ENCODE assay signal across 23 cellular contexts in the genomic region with DNA sequence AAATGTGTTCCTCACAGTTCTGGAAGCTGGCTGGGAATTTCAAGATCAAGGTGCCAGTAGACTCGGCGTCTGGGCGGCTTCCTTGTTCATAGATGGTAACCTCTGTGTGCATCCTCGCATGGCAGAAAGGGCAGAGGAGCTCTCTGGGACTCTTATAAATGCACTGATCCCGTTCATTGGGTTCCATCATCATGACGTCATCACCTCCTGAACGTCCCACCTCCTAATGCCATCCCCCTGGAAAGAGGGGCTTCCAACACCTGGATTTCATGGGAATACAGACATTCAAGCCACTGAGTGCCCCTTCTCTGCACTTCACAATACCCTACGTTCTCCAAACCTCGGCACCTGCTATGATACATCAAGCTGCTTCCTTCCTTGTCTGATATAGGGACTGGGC. TPM values are rescaled to one million over a fixed set of nuclear protein-coding genes. Genes with fewer than 3 reads are reported as not detected.
DNase-seq lines count a peak whose midpoint lies in the region; ATAC-seq, FAIRE-seq and TF ChIP-seq lines count a peak whose summit lies in the region.
"Had no signal": no experiment of that assay in that cellular context is flagged by ENCODE, and none has a peak within 500 bp of the region (broad histone marks: within the 10 kb centered on the region; RNA-seq: fewer than 3 reads in every experiment).

No MANE protein-coding gene starts in this region.

- H3K4me1 ChIP-seq in HepG2 (ENCODE audit: insufficient read depth, low read length) (peaks cover 58% of the 10 kb centered on the region), right lobe of liver (no peaks in the 10 kb centered on the region), astrocyte (ENCODE audit: insufficient read depth, low read length) (peaks cover 26% of the 10 kb centered on the region), mesenchymal stem cell (ENCODE audit: control insufficient read depth, insufficient read depth, low read depth, low read length) (peaks cover 26% of the 10 kb centered on the region), vagina (peaks cover 46% of the 10 kb centered on the region), sigmoid colon (no peaks in the 10 kb centered on the region)

- no peaks in the 10 kb centered on the region for H3K27me3 ChIP-seq in HepG2 (ENCODE audit: control insufficient read depth in 1 of 2, insufficient read depth in 2 of 2, low read length in 2 of 2)
- no peaks in the 10 kb centered on the region for H3K27me3 ChIP-seq in right lobe of liver
- H3K27me3 ChIP-seq in astrocyte (ENCODE audit: insufficient read depth, low read length): no peaks in the 10 kb centered on the region
- no peaks in the 10 kb centered on the region for H3K27me3 ChIP-seq in mesenchymal stem cell (ENCODE audit: control insufficient read depth in 1 of 2, insufficient read depth in 1 of 2, low read length in 2 of 2)
- H3K27me3 ChIP-seq in vagina: no peaks in the 10 kb centered on the region
- no peaks in the 10 kb centered on the region for H3K27me3 ChIP-seq in sigmoid colon

- H4K91ac ChIP-seq in mesenchymal stem cell (ENCODE audit: low read length): no peak overlapping the region

- H3K4me3 ChIP-seq in HepG2 (replicated peaks in 1 of 3; ENCODE audit: insufficient read depth in 1 of 3, low read depth in 2 of 3, low read length in 3 of 3): no peak overlapping the region
- no peak overlapping the region for H3K4me3 ChIP-seq in right lobe of liver
- H3K4me3 ChIP-seq in astrocyte (ENCODE audit: insufficient read depth, low read depth, low read length): no peak overlapping the region
- no peak overlapping the region for H3K4me3 ChIP-seq in mesenchymal stem cell (ENCODE audit: insufficient read depth in 1 of 2, low read depth in 1 of 2, low read length in 2 of 2)
- no peak overlapping the region for H3K4me3 ChIP-seq in vagina
- no peak overlapping the region for H3K4me3 ChIP-seq in sigmoid colon

- CTCF ChIA-PET in HepG2 (lab: Yijun Ruan, JAX; ENCODE audit: low intra/inter-chr PET ratio, low total read pairs): no interaction called here

- H3K27ac ChIP-seq in HepG2 (ENCODE audit: extremely low read length, insufficient read depth, low read length) (peak overlapping the region; percentile 83), right lobe of liver (no peak overlapping the region), astrocyte (ENCODE audit: low read depth, low read length) (no peak overlapping the region), mesenchymal stem cell (ENCODE audit: low read length, poor library complexity, severe bottlenecking) (peak overlapping the region; percentile 99), vagina (peak overlapping the region; percentile 78), sigmoid colon (no peak overlapping the region)
- H3K27ac ChIP-seq: C4-2B, HL-60 had no signal

- peaks cover 49% of the 10 kb centered on the region for H3K4me1 Mint-ChIP-seq in astrocyte (ENCODE audit: low read depth, unreplicated experiment)
- H3K4me1 Mint-ChIP-seq in effector memory CD8-positive, alpha-beta T cell (ENCODE audit: low read depth in 2 of 2): no peaks in the 10 kb centered on the region
- H3K4me1 Mint-ChIP-seq: IgD-negative memory B cell had no signal

- in situ Hi-C loops in HepG2 (cut with HindIII; ENCODE audit: extremely low pct_ligation_motif_present, low pct_unique_long_range_greater_than_20kb): no loop called here

- H3K23ac ChIP-seq in mesenchymal stem cell (ENCODE audit: low read length in 2 of 2): no peak overlapping the region

- WGBS in HepG2 (ENCODE audit: low lambda C conversion rate): 94% methylated on average over 9 of the region's 9 CpGs
- 73% methylated on average over 7 of the region's 9 CpGs for WGBS in right lobe of liver (ENCODE audit: insufficient coverage, low coverage, low lambda C conversion rate, missing lambda C conversion rate)
- 84% methylated on average over 9 of the region's 9 CpGs for WGBS in mesenchymal stem cell
- WGBS in sigmoid colon, 2 donors: 87 to 91% methylated on average over 9 of the region's 9 CpGs

- no peak for FAIRE-seq in HepG2 (lab: Jason Lieb, UNC)
- FAIRE-seq in astrocyte (lab: Jason Lieb, UNC): no peak
- FAIRE-seq: A204.1, G401.6, H54 had no signal

- no peaks in the 10 kb centered on the region for H3K36me3 Mint-ChIP-seq in astrocyte (ENCODE audit: low read depth, unreplicated experiment)
- no peaks in the 10 kb centered on the region for H3K36me3 Mint-ChIP-seq in effector memory CD8-positive, alpha-beta T cell (ENCODE audit: insufficient read depth)
- H3K36me3 Mint-ChIP-seq: IgD-negative memory B cell had no signal

- H3K79me1 ChIP-seq in mesenchymal stem cell (replicated peaks; ENCODE audit: low read length, poor library complexity, severe bottlenecking): no peaks in the 10 kb centered on the region

- no peak for DNase-seq in HepG2 (ENCODE audit: low spot score)
- DNase-seq in right lobe of liver: no peak
- no peak for DNase-seq in astrocyte (ENCODE audit: low read depth)
- no peak for DNase-seq in mesenchymal stem cell
- DNase-seq in vagina (ENCODE audit: extremely low spot score in 2 of 2): no peak
- no peak for DNase-seq in CD1c-positive myeloid dendritic cell (ENCODE audit: extremely low spot score)
- DNase-seq in effector memory CD8-positive, alpha-beta T cell: no peak
- DNase-seq in sigmoid colon: no peak
- DNase-seq: MM.1S, NCI-H1092, NCI-H146, NCI-H2081, NCI-H2171 treated with DMSO at 0.1 percent for 48 hours, NCI-H446 treated with DMSO at 0.1 percent for 48 hours, SHP77 treated with DMSO at 0.1 percent for 48 hours, SK-N-SH had no signal

- H3K9me3 Mint-ChIP-seq in astrocyte (ENCODE audit: unreplicated experiment): peaks cover 8% of the 10 kb centered on the region
- no peaks in the 10 kb centered on the region for H3K9me3 Mint-ChIP-seq in effector memory CD8-positive, alpha-beta T cell

- H3K14ac ChIP-seq in mesenchymal stem cell (ENCODE audit: low read length in 2 of 2): no peak overlapping the region

- POLR2A ChIA-PET in HepG2 (lab: Yijun Ruan, JAX): no interaction called here

- no peak overlapping the region for H2BK15ac ChIP-seq in mesenchymal stem cell (ENCODE audit: low read depth, poor library complexity, severe bottlenecking)

- H3K27ac Mint-ChIP-seq in astrocyte (ENCODE audit: unreplicated experiment): peak overlapping the region; percentile 42
- H3K27ac Mint-ChIP-seq in effector memory CD8-positive, alpha-beta T cell: no peak overlapping the region
- H3K27ac Mint-ChIP-seq: IgD-negative memory B cell had no signal

- H3K27me3 Mint-ChIP-seq in astrocyte (ENCODE audit: low read depth, unreplicated experiment): peaks cover 1% of the 10 kb centered on the region
- H3K27me3 Mint-ChIP-seq in effector memory CD8-positive, alpha-beta T cell: peaks cover 42 to 73% of the 10 kb centered on the region in 2 donors

- TF ChIP-seq RAD21 in HepG2 (CRISPR knock-in tag; IDR thresholded peaks at IDR 0.05): no peak

- peak overlapping the region; percentile 38 for H2BK5ac ChIP-seq in mesenchymal stem cell (ENCODE audit: low read depth, low read length, poor library complexity, severe bottlenecking)

- H3K18ac ChIP-seq in mesenchymal stem cell (ENCODE audit: low read depth in 1 of 2, low read length in 2 of 2): no peak overlapping the region

- ATAC-seq in HepG2 (no peak), right lobe of liver (no peak)
- no peak for ATAC-seq in effector memory CD8-positive, alpha-beta T cell (replicated peaks)
- ATAC-seq: Panc1 had no signal

- no peak overlapping the region for H2BK120ac ChIP-seq in mesenchymal stem cell (ENCODE audit: low read depth, low read length)

- H3K9me3 ChIP-seq in HepG2 (ENCODE audit: low read length) (no peaks in the 10 kb centered on the region), right lobe of liver (peaks cover 0 to 4% (median 0%) of the 10 kb centered on the region in 4 donors), astrocyte (ENCODE audit: insufficient read depth, low read depth, low read length) (no peaks in the 10 kb centered on the region), mesenchymal stem cell (ENCODE audit: control insufficient read depth, low read length) (peaks cover 19% of the 10 kb centered on the region), vagina (no peaks in the 10 kb centered on the region), sigmoid colon (no peaks in the 10 kb centered on the region)

- H2AFZ ChIP-seq in HepG2 (ENCODE audit: low read length) (no peak overlapping the region), astrocyte (ENCODE audit: low read depth, low read length) (no peak overlapping the region), mesenchymal stem cell (ENCODE audit: low read depth, low read length) (no peak overlapping the region)

- H3K79me2 ChIP-seq in HepG2 (ENCODE audit: insufficient read depth, low read length): no peaks in the 10 kb centered on the region
- no peaks in the 10 kb centered on the region for H3K79me2 ChIP-seq in astrocyte (ENCODE audit: insufficient read depth, low read length)

- H3K36me3 ChIP-seq in HepG2 (replicated peaks in 1 of 2; ENCODE audit: control insufficient read depth in 1 of 2, insufficient read depth in 2 of 2, low read length in 2 of 2) (no peaks in the 10 kb centered on the region), right lobe of liver (no peaks in the 10 kb centered on the region), astrocyte (ENCODE audit: insufficient read depth, low read length) (no peaks in the 10 kb centered on the region), mesenchymal stem cell (ENCODE audit: control insufficient read depth in 1 of 2, insufficient read depth in 2 of 2, low read depth in 1 of 2, low read length in 2 of 2) (no peaks in the 10 kb centered on the region), vagina (no peaks in the 10 kb centered on the region), sigmoid colon (no peaks in the 10 kb centered on the region)

- peak overlapping the region; percentile 92 for H2AK5ac ChIP-seq in mesenchymal stem cell (ENCODE audit: low read length, severe bottlenecking)

- H3K9ac ChIP-seq in HepG2 (ENCODE audit: insufficient read depth, low read depth, low read length) (no peak overlapping the region), astrocyte (ENCODE audit: low read length) (no peak overlapping the region), mesenchymal stem cell (ENCODE audit: low read length) (peak overlapping the region; percentile 86)

- no peak for TF ChIP-seq CTCF in HepG2 (CRISPR knock-in tag; IDR thresholded peaks at IDR 0.05)
- no peak for TF ChIP-seq CTCF in right lobe of liver (IDR thresholded peaks at IDR 0.05)
- no peak for TF ChIP-seq CTCF in astrocyte (IDR thresholded peaks at IDR 0.05; ENCODE audit: insufficient read depth, low read depth, low read length)
- no peak for TF ChIP-seq CTCF in vagina (IDR thresholded peaks at IDR 0.05)
- no peak for TF ChIP-seq CTCF in sigmoid colon (IDR thresholded peaks at IDR 0.05)

- no peak overlapping the region for H4K8ac ChIP-seq in mesenchymal stem cell (ENCODE audit: low read length)

- TF ChIP-seq POLR2A in HepG2 (IDR thresholded peaks at IDR 0.05; ENCODE audit: insufficient read depth in 1 of 2, low read depth in 2 of 2, low read length in 2 of 2): no peak
- no peak for TF ChIP-seq POLR2A in right lobe of liver (IDR thresholded peaks at IDR 0.05)
- no peak for TF ChIP-seq POLR2A in vagina (IDR thresholded peaks at IDR 0.05)
- no peak for TF ChIP-seq POLR2A in sigmoid colon (IDR thresholded peaks at IDR 0.05)

- H3K4me2 ChIP-seq in HepG2 (ENCODE audit: low read depth, low read length): peak overlapping the region; percentile 84; the same call in 1 of the 2 replicates
- no peak overlapping the region for H3K4me2 ChIP-seq in astrocyte (ENCODE audit: low read length)
- no peak overlapping the region for H3K4me2 ChIP-seq in mesenchymal stem cell (ENCODE audit: low read length, poor library complexity, severe bottlenecking)

- H2BK12ac ChIP-seq in mesenchymal stem cell (ENCODE audit: low read length in 2 of 2): no peak overlapping the region

- TF ChIP-seq EP300 in HepG2 (IDR thresholded peaks at IDR 0.05; ENCODE audit: low read depth in 2 of 2, low read length in 2 of 2) (no peak), HepG2 (CRISPR knock-in tag; IDR thresholded peaks at IDR 0.05; ENCODE audit: borderline replicate concordance) (no peak), sigmoid colon (IDR thresholded peaks at IDR 0.05) (no peak)

- intact Hi-C loops in HepG2 (cut with micrococcal nuclease; ENCODE audit: unreplicated experiment) (no loop called here), right lobe of liver (cut with DNase I) (no loop called here), vagina (cut with DNase I) (no loop called here), sigmoid colon (cut with DNase I) (no loop called here)

- no peaks in the 10 kb centered on the region for H4K20me1 ChIP-seq in HepG2 (ENCODE audit: insufficient read depth, low read length)
- H4K20me1 ChIP-seq in astrocyte (ENCODE audit: insufficient read depth, low read length): no peaks in the 10 kb centered on the region

- H3K4ac ChIP-seq in mesenchymal stem cell (ENCODE audit: low read depth in 1 of 2, low read length in 2 of 2): no peak overlapping the region

- H3K4me3 Mint-ChIP-seq in astrocyte (ENCODE audit: unreplicated experiment): no peak overlapping the region
- H3K4me3 Mint-ChIP-seq in effector memory CD8-positive, alpha-beta T cell: no peak overlapping the region

- BruUV-seq in HepG2 (replicated peaks; lab: Mats Ljungman, UMichigan): no TSS peak

RNA-seq across cellular contexts. Expression of gene THBS2, which starts 37.5 kb away (rescaled TPM):
- total RNA-seq in HepG2 (2016; rRNA removed; fragmentation: Illumina TruSeq; extraction: Trizol) (0.08 and 0.15 TPM in 2 replicates), right lobe of liver (10 to 100 TPM in 1 of 6 experiments, 1 to 10 TPM in 5; 2.7 to 28.7 (median 7.8) TPM), astrocyte (135 and 260 TPM in 2 replicates), vagina (86.4 TPM), sigmoid colon (10 to 100 TPM; 37.6 to 59.0 (median 42.7) TPM)
- not detected in 2 replicates for total RNA-seq in HepG2 (2016; cell fraction: cytosol; rRNA removed; fragmentation: Illumina TruSeq; extraction: Trizol; ENCODE audit: low read depth)
- 0.10 and 0.30 TPM in 2 replicates for total RNA-seq in HepG2 (2016; cell fraction: insoluble cytoplasmic fraction; rRNA removed; fragmentation: Illumina TruSeq; extraction: Trizol)
- 0.31 TPM in 1 of 2 replicates, not detected in the other for total RNA-seq in HepG2 (2016; cell fraction: membrane; rRNA removed; fragmentation: Illumina TruSeq; extraction: Trizol)
- total RNA-seq in HepG2 (2016; cell fraction: nucleus; rRNA removed; fragmentation: Illumina TruSeq; extraction: Trizol): 0.31 and 0.41 TPM in 2 replicates
- polyA plus RNA-seq in HepG2 (2011; rRNA removed) (0.12 and 0.26 TPM in 2 replicates), sigmoid colon (1 to 10 TPM; 1.7 to 3.0 (median 1.8) TPM)
- polyA plus RNA-seq in HepG2 (2011; cell fraction: cytosol; rRNA removed): 0.05 and 0.24 TPM in 2 replicates
- polyA plus RNA-seq in HepG2 (2011; cell fraction: nucleus; rRNA removed): 0.28 and 0.40 TPM in 2 replicates
- 0.05 and 0.27 TPM in 2 replicates for polyA plus RNA-seq in HepG2 (2012)
- polyA plus RNA-seq in HepG2 (2016; cell fraction: cytosol; fragmentation: Illumina TruSeq; extraction: Trizol; ENCODE audit: low read depth): 0.05 TPM in 1 of 2 replicates, not detected in the other
- polyA plus RNA-seq in HepG2 (2016; cell fraction: insoluble cytoplasmic fraction; fragmentation: Illumina TruSeq; extraction: Trizol; ENCODE audit: low read depth): not detected in 2 replicates
- polyA plus RNA-seq in HepG2 (2016; cell fraction: membrane; fragmentation: Illumina TruSeq; extraction: Trizol; ENCODE audit: low read depth): not detected in 2 replicates
- polyA plus RNA-seq in HepG2 (2016; cell fraction: nucleus; fragmentation: Illumina TruSeq; extraction: Trizol; ENCODE audit: insufficient read depth, low read depth): 0.48 and 1.0 TPM in 2 replicates
- polyA minus RNA-seq in HepG2 (2011; rRNA and poly(A)+ RNA removed; ENCODE audit: low replicate concordance): 0.75 and 0.82 TPM in 2 replicates
- 0.20 TPM in 1 of 2 replicates, not detected in the other for polyA minus RNA-seq in HepG2 (2011; cell fraction: cytosol; rRNA and poly(A)+ RNA removed)
- polyA minus RNA-seq in HepG2 (2011; cell fraction: nucleus; rRNA and poly(A)+ RNA removed): 0.13 and 0.75 TPM in 2 replicates
- polyA plus RNA-seq in mesenchymal stem cell (2013, experiment 1 of 2): 1.1 TPM
- polyA plus RNA-seq in mesenchymal stem cell (2013, experiment 2 of 2): 1.2 TPM

Comparison
In these comparisons a context has a peak if more than half of its experiments do, and no peak if none do; other contexts are left out.
1. H3K27ac ChIP-seq: peak in HepG2 (single experiment), mesenchymal stem cell (single experiment) and vagina (single experiment); none in right lobe of liver (0 of 3), astrocyte (single experiment) and sigmoid colon (0 of 4).